14 cellular contexts compared by ENCODE assay signal in genomic region chr2:38394903-38395341, GRCh38. TPM values are rescaled to one million over a fixed set of nuclear protein-coding genes. Genes with fewer than 3 reads are reported as not detected.
A peak's percentile ranks its signal among the peaks of the same experiment; 100 is the strongest.
DNase-seq lines count a peak whose midpoint lies in the region; ATAC-seq and TF ChIP-seq lines count a peak whose summit lies in the region.
"Had no signal": no experiment of that assay in that cellular context is flagged by ENCODE, and none has a peak within 500 bp of the region (broad histone marks: within the 10 kb centered on the region; RNA-seq: fewer than 3 reads in every experiment).

No MANE protein-coding gene starts in this region.

- H3K4me2 ChIP-seq in OCI-LY7 (ENCODE audit: low read length) = peak overlapping the region; percentile 51

- no peak overlapping the region for H3K4me3 Mint-ChIP-seq in activated CD4-positive, alpha-beta T cell treated with anti-CD3 and anti-CD28 coated beads for 36 hours
- no peak overlapping the region for H3K4me3 Mint-ChIP-seq in stimulated activated naive CD8-positive, alpha-beta T cell treated with anti-CD3 and anti-CD28 coated beads, Interleukin-15, amount 100 ng/mL, for 72 hours

- no peaks in the 10 kb centered on the region for H4K20me1 ChIP-seq in OCI-LY7 (ENCODE audit: insufficient read depth, low read length)

- ATAC-seq in activated CD4-positive, alpha-beta T cell treated with anti-CD3 and anti-CD28 coated beads for 36 hours = peak; percentile 64
- ATAC-seq in stimulated activated naive CD8-positive, alpha-beta T cell treated with anti-CD3 and anti-CD28 coated beads, Interleukin-15, amount 100 ng/mL, for 72 hours = peak; percentile 75
- ATAC-seq: esophagus mucosa, left lobe of liver had no signal

- in situ Hi-C loops in G401 (cut with HindIII; ENCODE audit: low sequenced_read_pairs) = no loop called here

- peaks cover 9% of the 10 kb centered on the region for H3K4me1 Mint-ChIP-seq in activated CD4-positive, alpha-beta T cell treated with anti-CD3 and anti-CD28 coated beads for 36 hours
- peaks cover 13% of the 10 kb centered on the region for H3K4me1 Mint-ChIP-seq in stimulated activated naive CD8-positive, alpha-beta T cell treated with anti-CD3 and anti-CD28 coated beads, Interleukin-15, amount 100 ng/mL, for 72 hours

- H2AFZ ChIP-seq in OCI-LY7 (ENCODE audit: low read length) = peak overlapping the region; percentile 96
- H2AFZ ChIP-seq: parathyroid adenoma had no signal

- no peaks in the 10 kb centered on the region for H3K27me3 ChIP-seq in breast epithelium
- H3K27me3 ChIP-seq: thyroid gland had no signal

- H3K36me3 ChIP-seq in OCI-LY7 (ENCODE audit: insufficient read depth, low read length) (no peaks in the 10 kb centered on the region), breast epithelium (no peaks in the 10 kb centered on the region)
- H3K36me3 ChIP-seq: thyroid gland had no signal

- H3K27me3 Mint-ChIP-seq in activated CD4-positive, alpha-beta T cell treated with anti-CD3 and anti-CD28 coated beads for 36 hours = no peaks in the 10 kb centered on the region
- peaks cover 16% of the 10 kb centered on the region for H3K27me3 Mint-ChIP-seq in stimulated activated naive CD8-positive, alpha-beta T cell treated with anti-CD3 and anti-CD28 coated beads, Interleukin-15, amount 100 ng/mL, for 72 hours

- no peak overlapping the region for H3K27ac Mint-ChIP-seq in activated CD4-positive, alpha-beta T cell treated with anti-CD3 and anti-CD28 coated beads for 36 hours
- no peak overlapping the region for H3K27ac Mint-ChIP-seq in stimulated activated naive CD8-positive, alpha-beta T cell treated with anti-CD3 and anti-CD28 coated beads, Interleukin-15, amount 100 ng/mL, for 72 hours

- H3K9me3 Mint-ChIP-seq in activated CD4-positive, alpha-beta T cell treated with anti-CD3 and anti-CD28 coated beads for 36 hours (ENCODE audit: low read depth) = no peaks in the 10 kb centered on the region
- no peaks in the 10 kb centered on the region for H3K9me3 Mint-ChIP-seq in stimulated activated naive CD8-positive, alpha-beta T cell treated with anti-CD3 and anti-CD28 coated beads, Interleukin-15, amount 100 ng/mL, for 72 hours

- TF ChIP-seq CTCF in OCI-LY7 (conservative IDR thresholded peaks at IDR 0.05; ENCODE audit: low read length) = no peak
- TF ChIP-seq CTCF in breast epithelium (IDR thresholded peaks at IDR 0.05) = no peak

- no TSS peak for BruUV-seq in OCI-LY7 (replicated peaks; lab: Mats Ljungman, UMichigan)

- no peaks in the 10 kb centered on the region for H3K36me3 Mint-ChIP-seq in activated CD4-positive, alpha-beta T cell treated with anti-CD3 and anti-CD28 coated beads for 36 hours (ENCODE audit: low read depth)

- H3K4me1 ChIP-seq in OCI-LY7 (ENCODE audit: insufficient read depth, low read length, poor library complexity, severe bottlenecking) (peaks cover 32% of the 10 kb centered on the region), breast epithelium (no peaks in the 10 kb centered on the region)
- H3K4me1 ChIP-seq: parathyroid adenoma, thyroid gland had no signal

- H3K79me2 ChIP-seq in OCI-LY7 (ENCODE audit: insufficient read depth, low read depth, low read length) = no peaks in the 10 kb centered on the region
- H3K79me2 ChIP-seq: parathyroid adenoma had no signal

- no peaks in the 10 kb centered on the region for H3K9me2 ChIP-seq in OCI-LY7 (ENCODE audit: insufficient read depth, low read length)

- no peak for TF ChIP-seq POLR2A in breast epithelium (IDR thresholded peaks at IDR 0.05)

- H3K4me3 ChIP-seq in OCI-LY7 (ENCODE audit: low read depth, low read length, poor library complexity, severe bottlenecking) = peak overlapping the region; percentile 19
- no peak overlapping the region for H3K4me3 ChIP-seq in breast epithelium
- H3K4me3 ChIP-seq: thyroid gland had no signal

- H3K9me3 ChIP-seq in OCI-LY7 (ENCODE audit: low read length) = no peaks in the 10 kb centered on the region
- no peaks in the 10 kb centered on the region for H3K9me3 ChIP-seq in breast epithelium
- H3K9me3 ChIP-seq: thyroid gland had no signal

- POLR2A ChIA-PET in activated CD4-positive, alpha-beta T cell treated with anti-CD3 and anti-CD28 coated beads for 36 hours (lab: Charles Lee) = no interaction called here
- POLR2A ChIA-PET in OCI-LY7 (lab: Charles Lee) = interaction anchor here (4.2 kb wide), 1 partner anchor 12 kb away, joined by 14 read pairs; no protein-coding TSS in a partner anchor

- DNase-seq in activated CD4-positive, alpha-beta T cell treated with anti-CD3 and anti-CD28 coated beads for 36 hours = no peak
- DNase-seq in activated CD4-positive, alpha-beta T cell treated with anti-CD3 and anti-CD28 coated beads for 48 hours = no peak
- DNase-seq in OCI-LY7 (ENCODE audit: low spot score) (no peak), breast epithelium (ENCODE audit: low spot score in 2 of 2) (peak in 1 of 2 donors; percentile 56), DMS79 (lab: John Stamatoyannopoulos, UW) (no peak), G401 (ENCODE audit: low spot score) (no peak), dermis blood vessel endothelial cell (no peak)
- DNase-seq in stimulated activated naive CD8-positive, alpha-beta T cell treated with anti-CD3 and anti-CD28 coated beads, Interleukin-15, amount 100 ng/mL, for 72 hours = no peak
- DNase-seq: 8988T; activated CD4-positive, CD25-positive, alpha-beta regulatory T cell treated with anti-CD3 and anti-CD28 coated beads, Interleukin-2, amount 50 U/mL, for 72 hours; thyroid gland had no signal

- H3K27ac ChIP-seq in OCI-LY7 (ENCODE audit: low read depth, low read length, poor library complexity, severe bottlenecking) (no peak overlapping the region), breast epithelium (peak overlapping the region; percentile 59 to 68)
- H3K27ac ChIP-seq: parathyroid adenoma, thyroid gland had no signal

- intact Hi-C loops in activated CD4-positive, alpha-beta T cell treated with anti-CD3 and anti-CD28 coated beads for 36 hours (cut with DNase I, micrococcal nuclease) = no loop called here
- intact Hi-C loops in OCI-LY7 (cut with micrococcal nuclease; ENCODE audit: unreplicated experiment) (no loop called here), breast epithelium (cut with DNase I; ENCODE audit: low total_unique reads) (no loop called here)

- CTCF ChIA-PET in activated CD4-positive, alpha-beta T cell treated with anti-CD3 and anti-CD28 coated beads for 36 hours (lab: Charles Lee) = no interaction called here
- CTCF ChIA-PET in OCI-LY7 (lab: Charles Lee; ENCODE audit: unreplicated experiment) = no interaction called here

RNA-seq across cellular contexts. Expression of gene ATL2, which starts 17.8 kb away (rescaled TPM):
- 10 to 100 TPM; 29.9 to 50.3 TPM for total RNA-seq in activated CD4-positive, alpha-beta T cell treated with anti-CD3 and anti-CD28 coated beads for 36 hours
- 142 and 166 TPM in 2 replicates for total RNA-seq in OCI-LY7 (2014; rRNA removed; shearing (Covaris generic))
- total RNA-seq in OCI-LY7 (2022) (135 and 148 TPM in 2 replicates), breast epithelium (100 to 1,000 TPM in 2 of 3 donors, 10 to 100 TPM in 1; 66.4 to 179 (median 159) TPM), dermis blood vessel endothelial cell (107 and 129 TPM in 2 replicates)
- total RNA-seq in G401 (2014; rRNA removed; shearing (Covaris generic)) = 119 and 148 TPM in 2 replicates
